In genomic region chr9:15824310-15824709, GRCh38 we compare ENCODE assay signal across 10 cellular contexts.
DNase-seq lines count a peak whose midpoint lies in the region; ATAC-seq and TF ChIP-seq lines count a peak whose summit lies in the region.
"Had no signal": no experiment of that assay in that cellular context is flagged by ENCODE, and none has a peak within 500 bp of the region (broad histone marks: within the 10 kb centered on the region; RNA-seq: fewer than 3 reads in every experiment).

No MANE protein-coding gene starts in this region.

- H3K4me1 Mint-ChIP-seq in WTC11 = no peaks in the 10 kb centered on the region
- H3K4me1 Mint-ChIP-seq in stimulated activated naive B cell treated with anti-CD40 and anti-IgM and Interleukin-4, amounts not matched to agents 10 μg/mL and 1 μg/mL and 100 μg/mL, for 72 hours = no peaks in the 10 kb centered on the region

- H3K4me1 ChIP-seq in heart right ventricle = no peaks in the 10 kb centered on the region

- H3K4me3 Mint-ChIP-seq in WTC11 = no peak overlapping the region
- H3K4me3 Mint-ChIP-seq in stimulated activated naive B cell treated with anti-CD40 and anti-IgM and Interleukin-4, amounts not matched to agents 10 μg/mL and 1 μg/mL and 100 μg/mL, for 72 hours = no peak overlapping the region

- WGBS in heart right ventricle, 2 donors = 56 to 62% methylated on average over 4 of the region's 4 CpGs

- H3K27me3 ChIP-seq in kidney epithelial cell (ENCODE audit: control insufficient read depth, insufficient read depth, low read length) = no peaks in the 10 kb centered on the region
- no peaks in the 10 kb centered on the region for H3K27me3 ChIP-seq in heart right ventricle

- DNase-seq in GM13976 (ENCODE audit: low spot score) = no peak
- DNase-seq in NCI-H1105 (lab: John Stamatoyannopoulos, UW) = peak; percentile 25
- DNase-seq in WTC11 (ENCODE audit: low spot score) = peak; percentile 23
- DNase-seq in kidney epithelial cell (ENCODE audit: low read depth) = no peak
- no peak for DNase-seq in stimulated activated naive B cell treated with anti-CD40 and anti-IgM and Interleukin-4, amounts not matched to agents 10 μg/mL and 1 μg/mL and 100 μg/mL, for 72 hours
- DNase-seq in heart right ventricle = no peak
- DNase-seq in pons (ENCODE audit: low spot score) = no peak
- DNase-seq: GDM1, MM.1S had no signal

- no peak overlapping the region for H3K27ac Mint-ChIP-seq in WTC11
- no peak overlapping the region for H3K27ac Mint-ChIP-seq in stimulated activated naive B cell treated with anti-CD40 and anti-IgM and Interleukin-4, amounts not matched to agents 10 μg/mL and 1 μg/mL and 100 μg/mL, for 72 hours

- no peaks in the 10 kb centered on the region for H3K27me3 Mint-ChIP-seq in WTC11 (ENCODE audit: low read depth)
- no peaks in the 10 kb centered on the region for H3K27me3 Mint-ChIP-seq in stimulated activated naive B cell treated with anti-CD40 and anti-IgM and Interleukin-4, amounts not matched to agents 10 μg/mL and 1 μg/mL and 100 μg/mL, for 72 hours

- peaks cover 7% of the 10 kb centered on the region; the same call in 1 of the 2 replicates for H3K9me3 Mint-ChIP-seq in WTC11
- peaks cover 3 to 4% of the 10 kb centered on the region in 2 donors for H3K9me3 Mint-ChIP-seq in stimulated activated naive B cell treated with anti-CD40 and anti-IgM and Interleukin-4, amounts not matched to agents 10 μg/mL and 1 μg/mL and 100 μg/mL, for 72 hours

- CTCF ChIA-PET in WTC11 (lab: Charles Lee) = interaction anchor here (1.0 kb wide), 1 partner anchor 46 kb away, joined by 3 read pairs; no protein-coding TSS in a partner anchor

- H3K36me3 ChIP-seq in kidney epithelial cell (ENCODE audit: control insufficient read depth, insufficient read depth, low read length) (no peaks in the 10 kb centered on the region), heart right ventricle (no peaks in the 10 kb centered on the region)

- no peaks in the 10 kb centered on the region for H3K36me3 Mint-ChIP-seq in WTC11
- no peaks in the 10 kb centered on the region for H3K36me3 Mint-ChIP-seq in stimulated activated naive B cell treated with anti-CD40 and anti-IgM and Interleukin-4, amounts not matched to agents 10 μg/mL and 1 μg/mL and 100 μg/mL, for 72 hours

- peak; percentile 70 for ATAC-seq in WTC11
- no peak for ATAC-seq in HG03196 (IDR thresholded peaks at IDR 0.05; ENCODE audit: unreplicated experiment)
- ATAC-seq in stimulated activated naive B cell treated with anti-CD40 and anti-IgM and Interleukin-4, amounts not matched to agents 10 μg/mL and 1 μg/mL and 100 μg/mL, for 72 hours (replicated peaks) = no peak
- no peak for ATAC-seq in heart right ventricle

- H3K9me3 ChIP-seq in heart right ventricle = peaks cover 0 to 4% (median 0%) of the 10 kb centered on the region in 11 donors

- POLR2A ChIA-PET in WTC11 (lab: Charles Lee) = no interaction called here

- in situ Hi-C loops in GM13976 (cut with MboI; ENCODE audit: low sequenced_read_pairs, unreplicated experiment) = no loop called here

- H3K4me3 ChIP-seq in kidney epithelial cell (ENCODE audit: low read depth, low read length) (no peak overlapping the region), heart right ventricle (no peak overlapping the region)

- no peak overlapping the region for H3K27ac ChIP-seq in heart right ventricle

- TF ChIP-seq CTCF in GM13976 (IDR thresholded peaks at IDR 0.05; ENCODE audit: borderline replicate concordance, control extremely low read depth, extremely low read depth, insufficient read depth, missing control alignments) = peak; percentile 5
- TF ChIP-seq CTCF in WTC11 (IDR thresholded peaks at IDR 0.05) = no peak
- TF ChIP-seq CTCF in kidney epithelial cell (IDR thresholded peaks at IDR 0.05; ENCODE audit: insufficient read depth, low read length, poor library complexity, severe bottlenecking) = peak; percentile 5
- no peak for TF ChIP-seq CTCF in heart right ventricle (IDR thresholded peaks at IDR 0.05)

- intact Hi-C loops in heart right ventricle (cut with DNase I) = no loop called here

TF ChIP-seq in WTC11, 78 proteins besides CTCF, POLR2A, EP300 and RAD21:
- TF ChIP-seq ATF6 (CRISPR knock-in tag; IDR thresholded peaks at IDR 0.05) (no peak), ERG (CRISPR knock-in tag; IDR thresholded peaks at IDR 0.05) (no peak), ATF3 (CRISPR knock-in tag; conservative IDR thresholded peaks at IDR 0.05) (no peak), GRHL2 (CRISPR knock-in tag; IDR thresholded peaks at IDR 0.05; ENCODE audit: insufficient replicate concordance, severe bottlenecking) (no peak)

Comparison
In these comparisons a context has a peak if more than half of its experiments do, and no peak if none do; other contexts are left out.
1. DNase-seq: peak in NCI-H1105 (single experiment) and WTC11 (single experiment); none in GM13976 (single experiment), kidney epithelial cell (single experiment), stimulated activated naive B cell treated with anti-CD40 and anti-IgM and Interleukin-4, amounts not matched to agents 10 μg/mL and 1 μg/mL and 100 μg/mL, for 72 hours (single experiment), heart right ventricle (0 of 2) and pons (single experiment).
2. CTCF ChIP-seq: peak in GM13976 (single experiment) and kidney epithelial cell (single experiment); none in WTC11 (single experiment) and heart right ventricle (0 of 9).